ENCODE assay signal across 8 cellular contexts in genomic region chr10:93445097-93445960, GRCh38. TPM values are rescaled to one million over a fixed set of nuclear protein-coding genes. Genes with fewer than 3 reads are reported as not detected.
A peak's percentile ranks its signal among the peaks of the same experiment; 100 is the strongest.
DNase-seq lines count a peak whose midpoint lies in the region; ATAC-seq, FAIRE-seq and TF ChIP-seq lines count a peak whose summit lies in the region.

No MANE protein-coding gene starts in this region.

- intact Hi-C loops in mammary epithelial cell (cut with micrococcal nuclease), result loop anchor here (1.0 kb wide), 4 partner anchors 9 to 37 kb away; partner anchors contain the start of gene MYOF

- H3K4me1 Mint-ChIP-seq in T-helper 17 cell, result no peaks in the 10 kb centered on the region

- TF ChIP-seq CTCF in mammary epithelial cell (conservative IDR thresholded peaks at IDR 0.05 in 1 of 2, IDR thresholded peaks at IDR 0.05 in 1 of 2; ENCODE audit: extremely low read depth in 1 of 2, insufficient read depth in 1 of 2, low read depth in 1 of 2, low read length in 2 of 2), result no peak

- peaks cover 7% of the 10 kb centered on the region for H3K27me3 Mint-ChIP-seq in T-helper 17 cell

- H3K79me2 ChIP-seq in mammary epithelial cell (ENCODE audit: insufficient read depth, low read length), result peaks cover 60% of the 10 kb centered on the region

- H4K20me1 ChIP-seq in mammary epithelial cell (ENCODE audit: insufficient read depth, low read length), result no peaks in the 10 kb centered on the region

- CTCF ChIA-PET in mammary epithelial cell (lab: Charles Lee; ENCODE audit: low non-redundant PET), result interaction anchor here (0.5 to 1.2 kb wide), 2 partner anchors 14 to 31 kb away, joined by 7 to 13 read pairs; no protein-coding TSS in a partner anchor

- H3K36me3 ChIP-seq in mammary epithelial cell (ENCODE audit: insufficient read depth, low read length) (peaks cover 9% of the 10 kb centered on the region), small intestine (ENCODE audit: control insufficient read depth in 2 of 2, insufficient read depth in 2 of 2, low read length in 2 of 2) (no peaks in the 10 kb centered on the region)

- H2AFZ ChIP-seq in mammary epithelial cell (ENCODE audit: low read depth, low read length), result no peak overlapping the region

- FAIRE-seq in small intestine (lab: Jason Lieb, UNC), result no peak

- no peak overlapping the region for H3K27ac Mint-ChIP-seq in T-helper 17 cell

- H3K4me3 ChIP-seq in mammary epithelial cell (replicated peaks in 1 of 3; ENCODE audit: insufficient read depth in 1 of 3, low read depth in 2 of 3, low read length in 3 of 3) (no peak overlapping the region), small intestine (ENCODE audit: low read depth in 1 of 2, low read length in 2 of 2) (no peak overlapping the region)

- ATAC-seq in HG02763 (IDR thresholded peaks at IDR 0.05; ENCODE audit: unreplicated experiment) (no peak), T-helper 17 cell (no peak)

- peak overlapping the region; percentile 85 for H3K9ac ChIP-seq in mammary epithelial cell (ENCODE audit: insufficient read depth, low read length)

- H3K36me3 Mint-ChIP-seq in T-helper 17 cell (ENCODE audit: low read depth), result no peaks in the 10 kb centered on the region

- H3K4me1 ChIP-seq in mammary epithelial cell (ENCODE audit: insufficient read depth, low read length) (peaks cover 51% of the 10 kb centered on the region), small intestine (ENCODE audit: control insufficient read depth in 2 of 2, insufficient read depth in 1 of 2, low read depth in 1 of 2, low read length in 1 of 2) (peaks cover 6 to 9% of the 10 kb centered on the region in 2 donors)

- 0% methylated on average over 6 of the region's 8 CpGs for WGBS in mammary epithelial cell (ENCODE audit: low coverage, missing lambda C conversion rate)
- WGBS in small intestine, 3 donors, result 14 to 27% (median 23%) methylated on average over 8 of the region's 8 CpGs

- no peak overlapping the region for H3K4me3 Mint-ChIP-seq in T-helper 17 cell

- TSS peak; percentile 45 for BruUV-seq in mammary epithelial cell (replicated peaks; lab: Mats Ljungman, UMichigan)

- in situ Hi-C loops in mammary epithelial cell (cut with MboI; ENCODE audit: low sequenced_read_pairs in 2 of 2), result loop anchor here in 1 of 2 donors (5.0 kb wide), 1 partner anchor 37 kb away; the partner anchor contains the start of gene MYOF

- H3K4me2 ChIP-seq in mammary epithelial cell (ENCODE audit: insufficient read depth, low read depth, low read length), result peak overlapping the region; percentile 56

- H3K27me3 ChIP-seq in mammary epithelial cell (ENCODE audit: insufficient read depth, low read length) (no peaks in the 10 kb centered on the region), small intestine (ENCODE audit: control insufficient read depth in 2 of 2, insufficient read depth in 2 of 2, low read length in 2 of 2) (no peaks in the 10 kb centered on the region)

- H3K27ac ChIP-seq in mammary epithelial cell (ENCODE audit: insufficient read depth, low read depth, low read length), result peak overlapping the region; percentile 97
- H3K27ac ChIP-seq in small intestine (ENCODE audit: low read depth in 1 of 2, low read length in 1 of 2), result peak overlapping the region; percentile 24 to 92

- H3K9me3 ChIP-seq in mammary epithelial cell (replicated peaks; ENCODE audit: insufficient read depth, low read length), result no peaks in the 10 kb centered on the region
- H3K9me3 ChIP-seq in small intestine (ENCODE audit: control insufficient read depth, low read depth), result no peaks in the 10 kb centered on the region
- no peaks in the 10 kb centered on the region for H3K9me3 ChIP-seq in T-helper 17 cell (ENCODE audit: control insufficient read depth, low read length, poor library complexity, severe bottlenecking)

- dilution Hi-C loops in mammary epithelial cell (cut with HindIII; ENCODE audit: low sequenced_read_pairs), result no loop called here

- DNase-seq in GM03348 (ENCODE audit: low spot score) (peak; percentile 78), NCI-H345 treated with DMSO at 0.1 percent for 48 hours (lab: John Stamatoyannopoulos, UW; ENCODE audit: unreplicated experiment) (peak; percentile 27), mammary epithelial cell (peak; percentile 99), iris pigment epithelial cell (ENCODE audit: low read depth) (peak; percentile 99), small intestine (peak; percentile 86), T-helper 17 cell (no peak)
- no peak for DNase-seq in activated naive CD4-positive, alpha-beta T cell treated with anti-CD3 and anti-CD28 coated beads, Interleukin-2, amount 50 U/mL, for 16 hours

RNA-seq across cellular contexts. Expression of gene MYOF, which starts 36.8 kb away (rescaled TPM):
- total RNA-seq in mammary epithelial cell (100 to 1,000 TPM; 273 to 311 TPM), T-helper 17 cell (1 to 10 TPM in 1 of 2 donors, under 1 TPM in 1; 0.81 to 1.6 TPM)
- polyA plus RNA-seq in mammary epithelial cell (117 TPM), small intestine (10 to 100 TPM in 1 of 3 donors, 1 to 10 TPM in 2; 1.6 to 20.6 (median 2.0) TPM)
- polyA minus RNA-seq in mammary epithelial cell, result 242 TPM

RNA-seq across cellular contexts. Expression of gene CEP55, which starts 51.1 kb away (rescaled TPM):
- 10 to 100 TPM in 1 of 2 donors, 1 to 10 TPM in 1; 1.2 to 35.4 TPM for total RNA-seq in mammary epithelial cell
- 26.8 TPM for polyA plus RNA-seq in mammary epithelial cell
- 18.2 TPM for polyA minus RNA-seq in mammary epithelial cell
- polyA plus RNA-seq in small intestine, result 10 to 100 TPM in 1 of 3 donors, 1 to 10 TPM in 1, under 1 TPM in 1; 0.27 to 21.7 (median 1.1) TPM
- under 1 TPM; 0.27 to 0.63 TPM for total RNA-seq in T-helper 17 cell

Comparison
In these comparisons a context has a peak if more than half of its experiments do, and no peak if none do; other contexts are left out.
1. DNase-seq: peak in GM03348 (single experiment), NCI-H345 treated with DMSO at 0.1 percent for 48 hours (single experiment), mammary epithelial cell (single experiment), iris pigment epithelial cell (single experiment) and small intestine (single experiment); none in activated naive CD4-positive, alpha-beta T cell treated with anti-CD3 and anti-CD28 coated beads, Interleukin-2, amount 50 U/mL, for 16 hours (single experiment) and T-helper 17 cell (0 of 3).
2. RNA of gene MYOF, which starts 36.8 kb away (total RNA-seq): 273 to 311 TPM in mammary epithelial cell; 0.81 to 1.6 TPM in T-helper 17 cell; every median in the first group is over 100 times any median in the second.